Comparison of ENCODE assay signal across 8 cellular contexts in genomic region chr3:109081746-109082510, GRCh38. TPM values are rescaled to one million over a fixed set of nuclear protein-coding genes. Genes with fewer than 3 reads are reported as not detected.
A peak's percentile ranks its signal among the peaks of the same experiment; 100 is the strongest.
DNase-seq lines count a peak whose midpoint lies in the region; ATAC-seq lines count a peak whose summit lies in the region.

No MANE protein-coding gene starts in this region.

- H3K4me1 ChIP-seq in NT2/D1 (ENCODE audit: insufficient read depth, insufficient read length) (no peaks in the 10 kb centered on the region), mesendoderm (ENCODE audit: control insufficient read depth, low read depth, low read length) (no peaks in the 10 kb centered on the region)

- H3K56ac ChIP-seq in mesendoderm (ENCODE audit: low read length): peak overlapping the region; percentile 44

- H3K79me1 ChIP-seq in mesendoderm (ENCODE audit: low read length): no peaks in the 10 kb centered on the region

- H3K27ac ChIP-seq in mesendoderm (ENCODE audit: low read depth, low read length): no peak overlapping the region

- H3K23ac ChIP-seq in mesendoderm (ENCODE audit: low read length): no peak overlapping the region

- H3K9me3 ChIP-seq in NT2/D1 (ENCODE audit: insufficient read depth, low read length): no peaks in the 10 kb centered on the region; the same call in 1 of the 2 replicates

- no peak overlapping the region for H4K5ac ChIP-seq in mesendoderm (ENCODE audit: low read length)

- H2AK5ac ChIP-seq in mesendoderm (ENCODE audit: low read length): no peak overlapping the region

- ATAC-seq in GM18870 (IDR thresholded peaks at IDR 0.05; ENCODE audit: unreplicated experiment): peak; percentile 99
- ATAC-seq in HG02981 (IDR thresholded peaks at IDR 0.05; ENCODE audit: unreplicated experiment): peak; percentile 100

- no peaks in the 10 kb centered on the region for H3K27me3 ChIP-seq in NT2/D1 (ENCODE audit: insufficient read depth, insufficient read length)
- H3K27me3 ChIP-seq in mesendoderm (ENCODE audit: insufficient read depth, low read length, poor library complexity): no peaks in the 10 kb centered on the region

- no peak overlapping the region for H2BK120ac ChIP-seq in mesendoderm (ENCODE audit: low read depth, low read length)

- no peak overlapping the region for H3K4ac ChIP-seq in mesendoderm (ENCODE audit: low read depth, low read length)

- H3K79me2 ChIP-seq in mesendoderm (ENCODE audit: control insufficient read depth, insufficient read depth, low read length): no peaks in the 10 kb centered on the region

- H3K4me2 ChIP-seq in mesendoderm (ENCODE audit: low read length): no peak overlapping the region

- no peak overlapping the region for H2BK5ac ChIP-seq in mesendoderm (ENCODE audit: low read length)

- no peak overlapping the region for H3K9ac ChIP-seq in NT2/D1 (ENCODE audit: insufficient read length, low read depth)
- H3K9ac ChIP-seq in mesendoderm (ENCODE audit: low read length): no peak overlapping the region

- WGBS in mesendoderm (ENCODE audit: extremely low coverage, insufficient coverage, low lambda C conversion rate): no CpG with 5 or more reads among the region's 6 CpGs

- no peak overlapping the region for H4K8ac ChIP-seq in mesendoderm (ENCODE audit: low read depth, low read length)

- no peak overlapping the region for H2BK15ac ChIP-seq in mesendoderm (replicated peaks; ENCODE audit: low read depth)

- no peak overlapping the region for H3K4me3 ChIP-seq in NT2/D1 (ENCODE audit: insufficient read length, low read depth)
- H3K4me3 ChIP-seq in mesendoderm (ENCODE audit: low read length): no peak overlapping the region

- DNase-seq in NCI-H82 (lab: John Stamatoyannopoulos, UW): peak; percentile 53
- DNase-seq in NCI-H82 treated with DMSO at 0.1 percent for 48 hours (lab: John Stamatoyannopoulos, UW; ENCODE audit: unreplicated experiment): no peak
- peak; percentile 55 for DNase-seq in NT2/D1 (ENCODE audit: low read depth, low spot score)
- DNase-seq in central memory CD4-positive, alpha-beta T cell: peak; percentile 1
- peak; percentile 76 for DNase-seq in mesendoderm
- DNase-seq in NCI-H2227 treated with DMSO at 0.1 percent for 48 hours (lab: John Stamatoyannopoulos, UW): no peak

- H3K18ac ChIP-seq in mesendoderm (ENCODE audit: low read length): no peak overlapping the region

- H3K36me3 ChIP-seq in NT2/D1 (ENCODE audit: insufficient read depth, insufficient read length, low read length): no peaks in the 10 kb centered on the region
- no peaks in the 10 kb centered on the region for H3K36me3 ChIP-seq in mesendoderm (ENCODE audit: control insufficient read depth, insufficient read depth, low read length)

RNA-seq across cellular contexts. Expression of gene MORC1, which starts 36.0 kb away (rescaled TPM):
- polyA plus RNA-seq in mesendoderm (2013, experiment 1 of 2): not detected
- not detected for polyA plus RNA-seq in mesendoderm (2013, experiment 2 of 2)

RNA-seq across cellular contexts. Expression of gene C3orf85, which starts 54.6 kb away (rescaled TPM):
- polyA plus RNA-seq in mesendoderm (2013, experiment 1 of 2): not detected
- not detected for polyA plus RNA-seq in mesendoderm (2013, experiment 2 of 2)

Comparison
In these comparisons a context has a peak if more than half of its experiments do, and no peak if none do; other contexts are left out.
1. DNase-seq: peak in NCI-H82 (single experiment), NT2/D1 (single experiment), central memory CD4-positive, alpha-beta T cell (single experiment) and mesendoderm (single experiment); none in NCI-H82 treated with DMSO at 0.1 percent for 48 hours (single experiment) and NCI-H2227 treated with DMSO at 0.1 percent for 48 hours (single experiment).